Comparison of ENCODE assay signal across 8 cellular contexts in genomic region chr7:55365680-55366460, GRCh38. TPM values are rescaled to one million over a fixed set of nuclear protein-coding genes. Genes with fewer than 3 reads are reported as not detected.
A peak's percentile ranks its signal among the peaks of the same experiment; 100 is the strongest.
DNase-seq lines count a peak whose midpoint lies in the region; ATAC-seq and TF ChIP-seq lines count a peak whose summit lies in the region.

No MANE protein-coding gene starts in this region.

- H3K27me3 Mint-ChIP-seq in activated B cell treated with CpG ODN at 0.5 μM for 24 hours, result no peaks in the 10 kb centered on the region

- peak overlapping the region; percentile 96 for H3K27ac Mint-ChIP-seq in activated B cell treated with CpG ODN at 0.5 μM for 24 hours

- H3K9me3 Mint-ChIP-seq in activated B cell treated with CpG ODN at 0.5 μM for 24 hours, result no peaks in the 10 kb centered on the region

- TF ChIP-seq CTCF in AG09309 (IDR thresholded peaks at IDR 0.05; ENCODE audit: control insufficient read depth, insufficient read depth, low read depth, low read length, missing control alignments), result peak; percentile 26
- no peak for TF ChIP-seq CTCF in activated B cell treated with CpG ODN at 0.5 μM for 24 hours (IDR thresholded peaks at IDR 0.05)

- CTCF ChIA-PET in activated B cell treated with CpG ODN at 0.5 μM for 24 hours (lab: Charles Lee), result interaction anchor here (0.9 kb wide), 2 partner anchors 49 to 85 kb away, joined by 3 read pairs; no protein-coding TSS in a partner anchor

- DNase-seq in AG09309 (ENCODE audit: low read depth) (peak; percentile 90), NCI-H2227 treated with DMSO at 0.1 percent for 48 hours (lab: John Stamatoyannopoulos, UW) (peak; percentile 87), activated B cell treated with CpG ODN at 0.5 μM for 24 hours (peak; percentile 99), caudate nucleus (lab: John Stamatoyannopoulos, UW) (peak; percentile 49 to 99 (median 93)), iris pigment epithelial cell (ENCODE audit: low read depth) (peak; percentile 98)
- peak; percentile 87 to 89 for DNase-seq in stimulated activated CD4-positive, alpha-beta T cell treated with anti-CD3 and anti-CD28 coated beads, Interleukin-12 subunit alpha, Interleukin-12 subunit beta, amount 100 ng/mL, for 24 hours (ENCODE audit: low read depth in 2 of 2)

- H3K36me3 Mint-ChIP-seq in activated B cell treated with CpG ODN at 0.5 μM for 24 hours (ENCODE audit: low read depth), result peaks cover 6% of the 10 kb centered on the region

- intact Hi-C loops in activated B cell treated with CpG ODN at 0.5 μM for 24 hours (cut with micrococcal nuclease), result loop anchor here (1.0 to 5.0 kb wide), 12 partner anchors 49 to 740 kb away; partner anchors contain the start of genes CCT6A, CHCHD2, MRPS17 and NIPSNAP2

- peaks cover 24% of the 10 kb centered on the region for H3K4me1 Mint-ChIP-seq in activated B cell treated with CpG ODN at 0.5 μM for 24 hours

- H3K27ac ChIP-seq in caudate nucleus (ENCODE audit: low read depth, low read length), result peak overlapping the region; percentile 99

- ATAC-seq in GM18909 (IDR thresholded peaks at IDR 0.05; ENCODE audit: poor library complexity, unreplicated experiment) (peak; percentile 83), HG03159 (IDR thresholded peaks at IDR 0.05; ENCODE audit: unreplicated experiment) (peak; percentile 81), activated B cell treated with CpG ODN at 0.5 μM for 24 hours (ENCODE audit: low read depth) (peak; percentile 86)

- POLR2A ChIA-PET in activated B cell treated with CpG ODN at 0.5 μM for 24 hours (lab: Charles Lee), result interaction anchor here (0.5 to 3.1 kb wide), 23 partner anchors 8 to 740 kb away, joined by 3 to 34 read pairs (median 3); partner anchors contain the start of genes CCT6A, CHCHD2, NIPSNAP2 and PSPH

- peak overlapping the region; percentile 94 for H3K4me3 Mint-ChIP-seq in activated B cell treated with CpG ODN at 0.5 μM for 24 hours

- H3K4me3 ChIP-seq in AG09309 (ENCODE audit: control insufficient read depth, low read depth, low read length), result peak overlapping the region; percentile 82

RNA-seq across cellular contexts. Expression of gene LANCL2, which starts 0.7 kb away (rescaled TPM):
- 17.8 and 21.5 TPM in 2 replicates for total RNA-seq in activated B cell treated with CpG ODN at 0.5 μM for 24 hours

Comparison
In these comparisons a context has a peak if more than half of its experiments do, and no peak if none do; other contexts are left out.
1. Peak in every context shown above with its lines: DNase-seq, ATAC-seq, H3K4me3 ChIP-seq and H3K27ac ChIP-seq.